In the genomic region with DNA sequence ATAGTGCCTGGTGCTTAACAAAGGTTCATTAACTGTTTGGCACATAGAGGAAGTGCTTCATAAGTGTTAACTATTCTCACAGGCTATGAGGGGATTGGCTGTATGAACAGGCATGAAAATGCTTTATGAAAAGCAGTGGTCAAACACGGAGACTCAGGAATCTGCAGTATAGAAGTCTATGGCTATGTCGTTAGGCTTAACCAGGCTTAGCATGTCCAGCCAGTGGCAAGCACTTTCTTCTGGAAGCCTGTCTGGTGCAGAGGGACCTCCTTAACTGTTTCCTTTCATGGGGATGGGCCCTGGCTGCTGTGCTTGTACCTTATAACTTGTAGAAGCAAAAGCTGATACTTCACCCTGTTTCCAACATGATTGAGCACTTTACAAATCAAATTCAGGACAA, we compare ENCODE assay signal across 11 cellular contexts.
A peak's percentile ranks its signal among the peaks of the same experiment; 100 is the strongest.
DNase-seq lines count a peak whose midpoint lies in the region; ATAC-seq and TF ChIP-seq lines count a peak whose summit lies in the region.
"Had no signal": no experiment of that assay in that cellular context is flagged by ENCODE, and none has a peak within 500 bp of the region (broad histone marks: within the 10 kb centered on the region; RNA-seq: fewer than 3 reads in every experiment).

No MANE protein-coding gene starts in this region.

- H3K4me3 ChIP-seq in HCT116 (replicated peaks in 1 of 2; ENCODE audit: low read depth in 1 of 2, low read length in 2 of 2) (no peak overlapping the region), neuronal stem cell (ENCODE audit: low read length in 2 of 2) (no peak overlapping the region), mesendoderm (ENCODE audit: low read length) (no peak overlapping the region)

- intact Hi-C loops in HCT116 (cut with micrococcal nuclease): no loop called here

- no peak overlapping the region for H4K91ac ChIP-seq in neuronal stem cell (ENCODE audit: low read depth, low read length, poor library complexity)

- no peak overlapping the region for H3K4ac ChIP-seq in neuronal stem cell (ENCODE audit: low read length)
- H3K4ac ChIP-seq in mesendoderm (ENCODE audit: low read depth, low read length): no peak overlapping the region

- no peaks in the 10 kb centered on the region for H3K79me2 ChIP-seq in HCT116 (ENCODE audit: insufficient read depth, low read length)
- no peaks in the 10 kb centered on the region for H3K79me2 ChIP-seq in mesendoderm (ENCODE audit: control insufficient read depth, insufficient read depth, low read length)

- RAD21 ChIA-PET in HCT116 (lab: Charles Lee; ENCODE audit: low non-redundant PET in 1 of 2, low total read pairs in 2 of 2, uncharacterized antibody in 2 of 2, unreplicated experiment in 2 of 2): no interaction called here

- TF ChIP-seq CTCF in HCT116 (IDR thresholded peaks at IDR 0.05 in 2 of 3, conservative IDR thresholded peaks at IDR 0.05 in 1 of 3; ENCODE audit: borderline replicate concordance in 1 of 3, insufficient read depth in 1 of 3, low read depth in 2 of 3, low read length in 2 of 3): no peak

- H3K23ac ChIP-seq in neuronal stem cell (ENCODE audit: low read depth, low read length, poor library complexity): no peak overlapping the region
- H3K23ac ChIP-seq in mesendoderm (ENCODE audit: low read length): no peak overlapping the region

- H2BK5ac ChIP-seq in neuronal stem cell (ENCODE audit: low read length): no peak overlapping the region
- H2BK5ac ChIP-seq in mesendoderm (ENCODE audit: low read length): no peak overlapping the region

- TF ChIP-seq POLR2A in HCT116 (IDR thresholded peaks at IDR 0.05; ENCODE audit: borderline replicate concordance, extremely low read depth, insufficient read depth, insufficient read length): no peak

- H3K36me3 ChIP-seq in HCT116 (ENCODE audit: control insufficient read depth in 1 of 2, insufficient read depth in 2 of 2, low read length in 2 of 2) (0 out of 4 replicates have a peak, but pooled peaks cover 0 to 2% of the 10 kb centered on the region in 2 experiments), neuronal stem cell (replicated peaks in 1 of 2; ENCODE audit: control insufficient read depth in 2 of 2, insufficient read depth in 2 of 2, low read length in 2 of 2) (no peaks in the 10 kb centered on the region), mesendoderm (ENCODE audit: control insufficient read depth, insufficient read depth, low read length) (no peaks in the 10 kb centered on the region)

- CTCF ChIA-PET in HCT116 (lab: Charles Lee): no interaction called here

- no peaks in the 10 kb centered on the region for H3K9me2 ChIP-seq in HCT116 (ENCODE audit: insufficient read depth)

- H3K9me3 ChIP-seq in HCT116 (ENCODE audit: control insufficient read depth in 1 of 2, insufficient read depth in 1 of 2, low read depth in 1 of 2, low read length in 2 of 2) (no peaks in the 10 kb centered on the region), neuronal stem cell (replicated peaks in 1 of 2; ENCODE audit: control insufficient read depth in 2 of 2, insufficient read depth in 1 of 2, low read depth in 1 of 2, low read length in 2 of 2) (no peaks in the 10 kb centered on the region)
- H3K9me3 ChIP-seq: Caco-2 had no signal

- ATAC-seq in HCT116: peak; percentile 30; the same call in 1 of the 2 replicates

- H3K56ac ChIP-seq in mesendoderm (ENCODE audit: low read length): no peak overlapping the region

- H3K4me1 ChIP-seq in HCT116 (ENCODE audit: control insufficient read depth in 1 of 2, insufficient read depth in 2 of 2, low read length in 2 of 2) (peaks cover 5 to 6% of the 10 kb centered on the region in 2 experiments; a peak in 3 of 4 replicates), neuronal stem cell (ENCODE audit: control insufficient read depth in 2 of 2, insufficient read depth in 1 of 2, low read depth in 1 of 2, low read length in 2 of 2) (no peaks in the 10 kb centered on the region), mesendoderm (ENCODE audit: control insufficient read depth, low read depth, low read length) (no peaks in the 10 kb centered on the region)

- H3K9ac ChIP-seq in HCT116 (ENCODE audit: low read length) (no peak overlapping the region), neuronal stem cell (ENCODE audit: low read depth, low read length, poor library complexity) (no peak overlapping the region), mesendoderm (ENCODE audit: low read length) (no peak overlapping the region)

- no peaks in the 10 kb centered on the region for H4K20me1 ChIP-seq in HCT116 (ENCODE audit: insufficient read depth)

- H3K18ac ChIP-seq in neuronal stem cell (ENCODE audit: low read length) (no peak overlapping the region), mesendoderm (ENCODE audit: low read length) (no peak overlapping the region)

- H3K4me2 ChIP-seq in HCT116 (ENCODE audit: low read length) (no peak overlapping the region), neuronal stem cell (ENCODE audit: insufficient read depth, low read length, poor library complexity, severe bottlenecking) (no peak overlapping the region), mesendoderm (ENCODE audit: low read length) (no peak overlapping the region)

- POLR2A ChIA-PET in HCT116 (lab: Charles Lee): no interaction called here

- WGBS in neuronal stem cell (ENCODE audit: extremely low coverage in 2 of 2, insufficient read length in 2 of 2, insufficient replicate concordance in 1 of 2), 2 donors: no CpG with 5 or more reads among the region's 2 CpGs
- WGBS in mesendoderm (ENCODE audit: extremely low coverage, insufficient coverage, low lambda C conversion rate): no CpG with 5 or more reads among the region's 2 CpGs

- H2AK5ac ChIP-seq in neuronal stem cell (ENCODE audit: low read depth, low read length): no peak overlapping the region
- H2AK5ac ChIP-seq in mesendoderm (ENCODE audit: low read length): no peak overlapping the region

- peak overlapping the region; percentile 57 for H3K14ac ChIP-seq in neuronal stem cell (ENCODE audit: low read length)

- no peak overlapping the region for H2BK15ac ChIP-seq in neuronal stem cell (ENCODE audit: low read length)
- no peak overlapping the region for H2BK15ac ChIP-seq in mesendoderm (replicated peaks; ENCODE audit: low read depth)

- H4K8ac ChIP-seq in neuronal stem cell (ENCODE audit: low read depth, low read length): no peak overlapping the region
- H4K8ac ChIP-seq in mesendoderm (ENCODE audit: low read depth, low read length): no peak overlapping the region

- H4K5ac ChIP-seq in mesendoderm (ENCODE audit: low read length): no peak overlapping the region

- no peak for TF ChIP-seq RAD21 in HCT116 (IDR thresholded peaks at IDR 0.05; ENCODE audit: low read depth)

- H2BK12ac ChIP-seq in neuronal stem cell (ENCODE audit: low read length): no peak overlapping the region

- H3K27ac ChIP-seq in HCT116 (ENCODE audit: low read depth, low read length) (no peak overlapping the region), neuronal stem cell (replicated peaks; ENCODE audit: low read length) (no peak overlapping the region), mesendoderm (ENCODE audit: low read depth, low read length) (no peak overlapping the region)

- no TSS peak for BruUV-seq in HCT116 (replicated peaks; lab: Mats Ljungman, UMichigan)

- H2AFZ ChIP-seq in HCT116 (ENCODE audit: low read depth, low read length, poor library complexity, severe bottlenecking) (no peak overlapping the region), neuronal stem cell (ENCODE audit: low read length) (peak overlapping the region; percentile 51)

- no peaks in the 10 kb centered on the region for H3K27me3 ChIP-seq in HCT116 (ENCODE audit: insufficient read depth, low read length)
- no peaks in the 10 kb centered on the region for H3K27me3 ChIP-seq in neuronal stem cell (ENCODE audit: control insufficient read depth in 3 of 3, insufficient read depth in 3 of 3, low read depth in 1 of 3, low read length in 3 of 3)
- H3K27me3 ChIP-seq in mesendoderm (ENCODE audit: insufficient read depth, low read length, poor library complexity): no peaks in the 10 kb centered on the region

- H3K79me1 ChIP-seq in neuronal stem cell (ENCODE audit: low read depth, low read length): no peaks in the 10 kb centered on the region
- H3K79me1 ChIP-seq in mesendoderm (ENCODE audit: low read length): no peaks in the 10 kb centered on the region

- H2BK120ac ChIP-seq in neuronal stem cell (ENCODE audit: low read depth, low read length): no peak overlapping the region
- H2BK120ac ChIP-seq in mesendoderm (ENCODE audit: low read depth, low read length): no peak overlapping the region

- DNase-seq in HCT116 (ENCODE audit: low read depth, low spot score) (no peak), astrocyte of the hippocampus (ENCODE audit: low read depth, low spot score) (peak; percentile 24), neuronal stem cell (ENCODE audit: low spot score) (no peak), mesendoderm (no peak), NCI-H1694 treated with DMSO at 0.1 percent for 48 hours (lab: John Stamatoyannopoulos, UW) (no peak), NCI-H446 (lab: John Stamatoyannopoulos, UW) (no peak)
- DNase-seq: Caco-2; CD8-positive, alpha-beta memory T cell; DND-41; GDM1; H7 had no signal

TF ChIP-seq in HCT116, 20 proteins besides CTCF, POLR2A, EP300 and RAD21:
- TF ChIP-seq SIN3A (IDR thresholded peaks at IDR 0.05; ENCODE audit: low read depth): no peak
- no peak for TF ChIP-seq ZFX (IDR thresholded peaks at IDR 0.05)
- no peak for TF ChIP-seq EZH2phosphoT487 (IDR thresholded peaks at IDR 0.05; ENCODE audit: borderline replicate concordance)
- TF ChIP-seq, protein P1, sequence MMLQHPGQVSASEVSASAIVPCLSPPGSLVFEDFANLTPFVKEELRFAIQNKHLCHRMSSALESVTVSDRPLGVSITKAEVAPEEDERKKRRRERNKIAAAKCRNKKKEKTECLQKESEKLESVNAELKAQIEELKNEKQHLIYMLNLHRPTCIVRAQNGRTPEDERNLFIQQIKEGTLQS (IDR thresholded peaks at IDR 0.05): no peak
- TF ChIP-seq SP1 (IDR thresholded peaks at IDR 0.05; ENCODE audit: low read depth): no peak
- TF ChIP-seq YY1 (IDR thresholded peaks at IDR 0.05; ENCODE audit: extremely low read depth, insufficient replicate concordance, low read depth, low read length): no peak
